In genomic region chr1:925532-926421, GRCh38 we compare ENCODE assay signal across 8 cellular contexts. TPM values are rescaled to one million over a fixed set of nuclear protein-coding genes. Genes with fewer than 3 reads are reported as not detected.
DNase-seq lines count a peak whose midpoint lies in the region; ATAC-seq, FAIRE-seq and TF ChIP-seq lines count a peak whose summit lies in the region.

No MANE protein-coding gene starts in this region.

- H3K9ac ChIP-seq in ES-I3 (ENCODE audit: low read depth, low read length) (peak overlapping the region; percentile 25; the same call in 1 of the 2 replicates), kidney (ENCODE audit: low read length in 2 of 2) (no peak overlapping the region)

- DNase-seq in WERI-Rb-1, result peak; percentile 75
- DNase-seq in kidney, result peak; percentile 91
- DNase-seq in KG1 (lab: John Stamatoyannopoulos, UW), result no peak
- DNase-seq in kidney glomerular epithelial cell (lab: John Stamatoyannopoulos, UW), result no peak

- H3K27ac ChIP-seq in 22Rv1, result peak overlapping the region; percentile 91
- H3K27ac ChIP-seq in WERI-Rb-1, result peak overlapping the region; percentile 58; the same call in 1 of the 2 replicates
- H3K27ac ChIP-seq in kidney (ENCODE audit: low read depth in 2 of 2, low read length in 2 of 2), result no peak overlapping the region

- intact Hi-C loops in kidney (cut with DNase I), result no loop called here

- peaks cover 4% of the 10 kb centered on the region; the same call in 1 of the 2 replicates for H3K4me1 ChIP-seq in ES-I3 (ENCODE audit: insufficient read depth, low read length)
- H3K4me1 ChIP-seq in kidney (ENCODE audit: control insufficient read depth in 1 of 2, insufficient read depth in 1 of 2, low read depth in 1 of 2, low read length in 2 of 2), result peaks cover 4 to 36% of the 10 kb centered on the region in 2 donors

- peak overlapping the region; percentile 78 for H3K4me3 ChIP-seq in WERI-Rb-1 (ENCODE audit: low read depth, low read length)
- no peak overlapping the region for H3K4me3 ChIP-seq in kidney (ENCODE audit: low read length in 2 of 2)

- TF ChIP-seq CTCF in 22Rv1 (IDR thresholded peaks at IDR 0.05) (no peak), WERI-Rb-1 (IDR thresholded peaks at IDR 0.05; ENCODE audit: low read depth, low read length) (0 out of 2 replicates have a peak, but pooled peaks have one; percentile 16), kidney (IDR thresholded peaks at IDR 0.05; ENCODE audit: borderline replicate concordance, extremely low read depth, insufficient read depth) (no peak)

- H3K36me3 ChIP-seq in ES-I3 (ENCODE audit: insufficient read depth, low read length), result no peaks in the 10 kb centered on the region
- H3K36me3 ChIP-seq in WERI-Rb-1, result peaks cover 21% of the 10 kb centered on the region
- no peaks in the 10 kb centered on the region for H3K36me3 ChIP-seq in kidney (ENCODE audit: control insufficient read depth in 1 of 2, insufficient read depth in 2 of 2, low read length in 2 of 2)

- no peak for FAIRE-seq in kidney (lab: Jason Lieb, UNC)

- no peaks in the 10 kb centered on the region for H3K9me3 ChIP-seq in ES-I3 (ENCODE audit: control insufficient read depth, insufficient read depth, low read length)
- H3K9me3 ChIP-seq in WERI-Rb-1 (ENCODE audit: severe bottlenecking), result no peaks in the 10 kb centered on the region
- no peaks in the 10 kb centered on the region for H3K9me3 ChIP-seq in kidney (ENCODE audit: control insufficient read depth in 1 of 2, low read length in 2 of 2)

- ATAC-seq in esophagus mucosa (no peak), HG03095 (IDR thresholded peaks at IDR 0.05; ENCODE audit: unreplicated experiment) (no peak)

- no peaks in the 10 kb centered on the region for H3K27me3 ChIP-seq in WERI-Rb-1 (ENCODE audit: insufficient read depth, low read depth, severe bottlenecking)

RNA-seq across cellular contexts. Expression of gene SAMD11, which starts 2.1 kb away (rescaled TPM):
- total RNA-seq in kidney (21.4 TPM), esophagus mucosa (0.52 TPM)
- 13.3 TPM for polyA plus RNA-seq in kidney (ENCODE audit: insufficient read depth, low read depth, low replicate concordance)

RNA-seq across cellular contexts. Expression of gene NOC2L, which starts 33.3 kb away (rescaled TPM):
- total RNA-seq in kidney (65.5 TPM), esophagus mucosa (68.1 TPM)
- polyA plus RNA-seq in kidney (ENCODE audit: insufficient read depth, low read depth, low replicate concordance), result 42.4 TPM

RNA-seq across cellular contexts. Expression of gene KLHL17, which starts 34.6 kb away (rescaled TPM):
- total RNA-seq in kidney (11.5 TPM), esophagus mucosa (5.8 TPM)
- polyA plus RNA-seq in kidney (ENCODE audit: insufficient read depth, low read depth, low replicate concordance), result 6.9 TPM

RNA-seq across cellular contexts. Expression of gene PLEKHN1, which starts 40.5 kb away (rescaled TPM):
- total RNA-seq in kidney (14.3 TPM), esophagus mucosa (26.4 TPM)
- polyA plus RNA-seq in kidney (ENCODE audit: insufficient read depth, low read depth, low replicate concordance), result not detected

RNA-seq across cellular contexts. Expression of gene PERM1, which starts 56.1 kb away (rescaled TPM):
- total RNA-seq in kidney (0.25 TPM), esophagus mucosa (not detected)
- 0.86 TPM for polyA plus RNA-seq in kidney (ENCODE audit: insufficient read depth, low read depth, low replicate concordance)

Comparison
In these comparisons a context has a peak if more than half of its experiments do, and no peak if none do; other contexts are left out.
1. H3K27ac ChIP-seq: peak in 22Rv1 (single experiment) and WERI-Rb-1 (single experiment); none in kidney (0 of 2).
2. DNase-seq: peak in WERI-Rb-1 (single experiment) and kidney (single experiment); none in KG1 (single experiment) and kidney glomerular epithelial cell (single experiment).
3. RNA of gene SAMD11, which starts 2.1 kb away (total RNA-seq): 21.4 TPM in kidney (single experiment); 0.52 TPM in esophagus mucosa (single experiment); every median in the first group is over 10 times any median in the second.